In the genomic region with DNA sequence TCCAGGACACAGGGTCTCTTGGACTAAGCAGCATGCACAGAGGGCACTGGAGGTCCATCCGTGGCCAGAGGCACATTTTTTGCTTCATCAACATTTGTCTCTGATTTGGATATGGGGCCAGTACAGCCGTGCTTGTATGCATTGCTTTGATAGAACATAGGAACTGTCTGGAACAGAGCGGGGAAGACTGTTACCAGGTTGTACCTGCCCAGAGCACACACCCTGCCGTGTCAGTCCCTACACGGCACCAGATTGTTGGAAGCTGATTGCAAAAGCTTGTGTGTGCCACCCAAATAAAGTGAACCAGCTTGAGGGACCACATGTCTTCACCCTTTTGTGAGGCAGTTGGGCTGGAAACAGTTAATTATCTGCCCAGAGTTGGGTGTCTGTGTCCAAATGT, we compare ENCODE assay signal across 17 cellular contexts. TPM values are rescaled to one million over a fixed set of nuclear protein-coding genes. Genes with fewer than 3 reads are reported as not detected.
DNase-seq lines count a peak whose midpoint lies in the region; ATAC-seq, FAIRE-seq and TF ChIP-seq lines count a peak whose summit lies in the region.
"Had no signal": no experiment of that assay in that cellular context is flagged by ENCODE, and none has a peak within 500 bp of the region (broad histone marks: within the 10 kb centered on the region; RNA-seq: fewer than 3 reads in every experiment).

No MANE protein-coding gene starts in this region.

- H3K9ac ChIP-seq in adipocyte (ENCODE audit: low read length) = peak overlapping the region; percentile 82

- H3K27me3 ChIP-seq in adipocyte (replicated peaks; ENCODE audit: control insufficient read depth, insufficient read depth, low read length) (no peaks in the 10 kb centered on the region), spleen (replicated peaks in 1 of 7) (no peaks in the 10 kb centered on the region)
- H3K27me3 ChIP-seq: body of pancreas had no signal

- no peak for TF ChIP-seq CTCF in spleen (IDR thresholded peaks at IDR 0.05 in 8 of 11, conservative IDR thresholded peaks at IDR 0.05 in 3 of 11)

- no peak for DNase-seq in GM12891 (ENCODE audit: insufficient read length, low spot score)
- DNase-seq in adipocyte (ENCODE audit: low read depth) = no peak
- DNase-seq in immature natural killer cell = no peak
- DNase-seq in spleen = no peak
- no peak for DNase-seq in AG20443 (ENCODE audit: low spot score)
- no peak for DNase-seq in NAMALWA (ENCODE audit: low spot score)
- DNase-seq: activated CD4-positive, CD25-positive, alpha-beta regulatory T cell treated with anti-CD3 and anti-CD28 coated beads, Interleukin-2, amount 50 U/mL, for 72 hours; activated CD8-positive, alpha-beta memory T cell treated with anti-CD3 and anti-CD28 coated beads, Interleukin-2, amount 10 ng/mL, durations not matched to agents 7 days and 5 days; body of pancreas; DMS53; HCEC 1CT; left cardiac atrium; NCI-H187; SIG-M5 had no signal

- WGBS in spleen, 5 donors = 76 to 86% (median 83%) methylated on average over 5 of the region's 5 CpGs

- H3K4me1 ChIP-seq in adipocyte (ENCODE audit: control insufficient read depth, insufficient read depth, low read length) = peaks cover 65% of the 10 kb centered on the region
- H3K4me1 ChIP-seq in spleen = peaks cover 13 to 95% (median 84%) of the 10 kb centered on the region in 6 donors

- TF ChIP-seq POLR2A in GM12891 (IDR thresholded peaks at IDR 0.05; ENCODE audit: low read depth, low read length) = no peak
- TF ChIP-seq POLR2A in spleen (IDR thresholded peaks at IDR 0.05) = no peak

- peaks cover 5 to 18% (median 14%) of the 10 kb centered on the region in 3 donors for H3K27me3 Mint-ChIP-seq in immature natural killer cell (ENCODE audit: low read depth in 3 of 3)
- H3K27me3 Mint-ChIP-seq: B cell had no signal

- FAIRE-seq in GM12891 (lab: Jason Lieb, UNC) = peak; percentile 76
- FAIRE-seq: GM18507 had no signal

- peaks cover 12 to 37% (median 34%) of the 10 kb centered on the region in 3 donors for H3K36me3 Mint-ChIP-seq in immature natural killer cell

- H3K27ac Mint-ChIP-seq in immature natural killer cell = peak overlapping the region; percentile 88 to 92 (median 90)
- H3K27ac Mint-ChIP-seq: activated CD8-positive, alpha-beta memory T cell treated with anti-CD3 and anti-CD28 coated beads, Interleukin-2, amount 10 ng/mL, durations not matched to agents 7 days and 5 days; B cell had no signal

- H3K36me3 ChIP-seq in adipocyte (ENCODE audit: control insufficient read depth, insufficient read depth, low read length, severe bottlenecking) = peaks cover 45% of the 10 kb centered on the region
- H3K36me3 ChIP-seq in spleen = peaks cover 1 to 96% (median 34%) of the 10 kb centered on the region in 6 donors

- peaks cover 0 to 2% (median 0%) of the 10 kb centered on the region in 6 donors for H3K9me3 Mint-ChIP-seq in immature natural killer cell

- H3K4me1 Mint-ChIP-seq in immature natural killer cell = peaks cover 88 to 93% of the 10 kb centered on the region in 2 donors

- intact Hi-C loops in spleen (cut with DNase I; ENCODE audit: low total_unique reads) = no loop called here

- peak overlapping the region in 7 of 8 donors; percentile 10 to 50 (median 41) for H3K27ac ChIP-seq in spleen

- H3K4me3 ChIP-seq in adipocyte (ENCODE audit: low read length) (peak overlapping the region; percentile 69), spleen (no peak overlapping the region)
- H3K4me3 ChIP-seq: body of pancreas had no signal

- ATAC-seq in HG02884 (IDR thresholded peaks at IDR 0.05; ENCODE audit: unreplicated experiment) = no peak
- ATAC-seq: body of pancreas had no signal

- peak overlapping the region in 4 of 5 donors; percentile 64 to 83 (median 74) for H3K4me3 Mint-ChIP-seq in immature natural killer cell
- H3K4me3 Mint-ChIP-seq: activated CD8-positive, alpha-beta memory T cell treated with anti-CD3 and anti-CD28 coated beads, Interleukin-2, amount 10 ng/mL, durations not matched to agents 7 days and 5 days; B cell had no signal

- H3K9me3 ChIP-seq in adipocyte (ENCODE audit: control insufficient read depth, low read length) (no peaks in the 10 kb centered on the region), spleen (no peaks in the 10 kb centered on the region)
- H3K9me3 ChIP-seq: body of pancreas had no signal

TF ChIP-seq in GM12891, 5 proteins besides CTCF, POLR2A, EP300 and RAD21:
- TF ChIP-seq POLR2AphosphoS5 (IDR thresholded peaks at IDR 0.05; ENCODE audit: low read depth, low read length) (no peak), POU2F2 (IDR thresholded peaks at IDR 0.05; ENCODE audit: low read depth, low read length) (no peak), TAF1 (IDR thresholded peaks at IDR 0.05; ENCODE audit: low read depth, low read length) (no peak), SPI1 (IDR thresholded peaks at IDR 0.05; ENCODE audit: low read depth, low read length) (no peak), PAX5 (IDR thresholded peaks at IDR 0.05; ENCODE audit: insufficient read depth, low read length, severe bottlenecking) (no peak)

RNA-seq across cellular contexts. Expression of a gene that starts 21.0 kb away (rescaled TPM):
- polyA plus RNA-seq in GM12891 (2012; ENCODE audit: low read depth, missing spikeins) = 14.5 TPM
- polyA plus RNA-seq in immature natural killer cell = 10 to 100 TPM; 41.3 to 78.0 (median 63.8) TPM
- total RNA-seq in spleen = 10 to 100 TPM; 60.6 to 87.5 (median 77.9) TPM
- 10 to 100 TPM in 1 of 3 donors, 1 to 10 TPM in 2; 8.0 to 16.4 (median 9.5) TPM for polyA plus RNA-seq in spleen
